Comparison of ENCODE assay signal across 11 cellular contexts in genomic region chr13:54248306-54248705, GRCh38.
"Had no signal": no experiment of that assay in that cellular context is flagged by ENCODE, and none has a peak within 500 bp of the region (broad histone marks: within the 10 kb centered on the region; RNA-seq: fewer than 3 reads in every experiment).

No MANE protein-coding gene starts in this region.

- FAIRE-seq: H1, H54 had no signal

- H3K4me3 ChIP-seq: GM23248, GM23338, HAP-1 had no signal

- ATAC-seq: GM23338, HCT116 had no signal

- H3K4me2 ChIP-seq: GM23338 had no signal

- H3K36me3 ChIP-seq: HAP-1 had no signal

- H3K4me1 ChIP-seq: HAP-1 had no signal

- H3K27ac ChIP-seq: GM23248 had no signal

- H3K9ac ChIP-seq: GM23248 had no signal

- H2AFZ ChIP-seq: GM23248, GM23338 had no signal

- DNase-seq: GM23248, GOT3, H7, H9, HCEC 1CT, HFFc6 had no signal

- H3K9me3 ChIP-seq: HAP-1 had no signal
